In genomic region chr5:141845371-141845821, GRCh38 we compare ENCODE assay signal across 10 cellular contexts. TPM values are rescaled to one million over a fixed set of nuclear protein-coding genes. Genes with fewer than 3 reads are reported as not detected.
DNase-seq lines count a peak whose midpoint lies in the region; ATAC-seq and TF ChIP-seq lines count a peak whose summit lies in the region.
"Had no signal": no experiment of that assay in that cellular context is flagged by ENCODE, and none has a peak within 500 bp of the region (broad histone marks: within the 10 kb centered on the region; RNA-seq: fewer than 3 reads in every experiment).

No MANE protein-coding gene starts in this region.

- H3K9me3 ChIP-seq in ascending aorta = no peaks in the 10 kb centered on the region

- no peaks in the 10 kb centered on the region for H3K27me3 Mint-ChIP-seq in Calu3 (ENCODE audit: unreplicated experiment)

- no peak overlapping the region for H3K4me3 Mint-ChIP-seq in Calu3 (ENCODE audit: low read depth, unreplicated experiment)
- H3K4me3 Mint-ChIP-seq: naive thymus-derived CD8-positive, alpha-beta T cell had no signal

- POLR2A ChIA-PET in RWPE1 (lab: Yijun Ruan, JAX; ENCODE audit: low non-redundant PET) = interaction anchor here (0.7 kb wide), 1 partner anchor 26 kb away, joined by 3 read pairs; no protein-coding TSS in a partner anchor

- H3K36me3 Mint-ChIP-seq in Calu3 (ENCODE audit: insufficient read depth, unreplicated experiment) = peaks cover 52% of the 10 kb centered on the region
- H3K36me3 Mint-ChIP-seq: naive thymus-derived CD8-positive, alpha-beta T cell had no signal

- H3K27me3 ChIP-seq in ascending aorta = no peaks in the 10 kb centered on the region

- peak overlapping the region; percentile 14 for H3K27ac Mint-ChIP-seq in Calu3 (ENCODE audit: unreplicated experiment)

- H3K27ac ChIP-seq in RWPE1 (no peak overlapping the region), ascending aorta (no peak overlapping the region)

- ATAC-seq in GM21447 (IDR thresholded peaks at IDR 0.05; ENCODE audit: unreplicated experiment) (no peak), HG03139 (IDR thresholded peaks at IDR 0.05; ENCODE audit: unreplicated experiment) (no peak)

- no peak overlapping the region for H3K4me3 ChIP-seq in ascending aorta

- H3K36me3 ChIP-seq in ascending aorta = no peaks in the 10 kb centered on the region

- CTCF ChIA-PET in Calu3 (lab: Charles Lee) (interaction anchor here (0.6 to 1.9 kb wide), 7 partner anchors 19 to 114 kb away, joined by 3 to 10 read pairs (median 5); no protein-coding TSS in a partner anchor), RWPE1 (lab: Yijun Ruan, JAX) (interaction anchor here (0.9 to 1.5 kb wide), 5 partner anchors 15 to 116 kb away, joined by 3 to 6 read pairs (median 3); partner anchors contain the start of gene PCDH1)

- intact Hi-C loops in Calu3 (cut with micrococcal nuclease; ENCODE audit: unreplicated experiment) (no loop called here), ascending aorta (cut with DNase I) (no loop called here)

- peaks cover 0 to 4% of the 10 kb centered on the region in 2 donors for H3K4me1 ChIP-seq in ascending aorta

- DNase-seq in Calu3 (no peak), H4 (ENCODE audit: low spot score) (peak; percentile 11), RWPE1 (ENCODE audit: low spot score) (peak; percentile 44), iPS-NIHi7 (ENCODE audit: extremely low spot score) (peak; percentile 73), ascending aorta (ENCODE audit: low spot score in 2 of 2) (no peak)
- DNase-seq in activated CD8-positive, alpha-beta memory T cell treated with anti-CD3 and anti-CD28 coated beads, Interleukin-2, amount 50 U/mL, for 48 hours = no peak
- DNase-seq: naive thymus-derived CD8-positive, alpha-beta T cell; NCI-H446 treated with DMSO at 0.1 percent for 48 hours had no signal

- no peaks in the 10 kb centered on the region for H3K9me3 Mint-ChIP-seq in Calu3 (ENCODE audit: low read depth, unreplicated experiment)
- H3K9me3 Mint-ChIP-seq: naive thymus-derived CD8-positive, alpha-beta T cell had no signal

- no peak for TF ChIP-seq CTCF in Calu3 (IDR thresholded peaks at IDR 0.05; ENCODE audit: unreplicated experiment)
- no peak for TF ChIP-seq CTCF in RWPE1 (conservative IDR thresholded peaks at IDR 0.05; ENCODE audit: low read depth)
- TF ChIP-seq CTCF in ascending aorta (IDR thresholded peaks at IDR 0.05) = no peak

- no TSS peak for BruUV-seq in Calu3 (replicated peaks; lab: Mats Ljungman, UMichigan)

- H3K4me1 Mint-ChIP-seq in Calu3 (ENCODE audit: low read depth, unreplicated experiment) = peaks cover 80% of the 10 kb centered on the region

RNA-seq across cellular contexts. Expression of gene PCDH1, which starts 32.8 kb away (rescaled TPM):
- total RNA-seq in Calu3 (2022) = 146 and 167 TPM in 2 replicates
- 1.2 and 6.6 TPM in 2 replicates for total RNA-seq in H4 (2014; rRNA removed; shearing (Covaris generic))
- 165 TPM for total RNA-seq in ascending aorta
- total RNA-seq: naive thymus-derived CD8-positive, alpha-beta T cell had no signal

Comparison
In these comparisons a context has a peak if more than half of its experiments do, and no peak if none do; other contexts are left out.
1. DNase-seq: peak in H4 (single experiment), RWPE1 (single experiment) and iPS-NIHi7 (single experiment); none in Calu3 (single experiment), activated CD8-positive, alpha-beta memory T cell treated with anti-CD3 and anti-CD28 coated beads, Interleukin-2, amount 50 U/mL, for 48 hours (single experiment) and ascending aorta (0 of 2).
2. RNA of gene PCDH1, which starts 32.8 kb away (total RNA-seq): 165 TPM in ascending aorta (single experiment) and 146 to 167 TPM in Calu3; 1.2 to 6.6 TPM in H4; every median in the first group is over 10 times any median in the second.